In genomic region chr1:13587256-13588030, GRCh38 we compare ENCODE assay signal across 1 cellular context.
TF ChIP-seq lines count a peak whose summit lies in the region.

No MANE protein-coding gene starts in this region.

TF ChIP-seq in H1, 55 proteins besides CTCF, POLR2A, EP300 and RAD21:
- TF ChIP-seq CBX5 (IDR thresholded peaks at IDR 0.05; ENCODE audit: low read depth, low read length) (no peak), SIN3A (conservative IDR thresholded peaks at IDR 0.05 in 1 of 2, IDR thresholded peaks at IDR 0.05 in 1 of 2; ENCODE audit: low read depth in 1 of 2, low read length in 2 of 2) (no peak)
